9 cellular contexts compared by ENCODE assay signal in the genomic region with DNA sequence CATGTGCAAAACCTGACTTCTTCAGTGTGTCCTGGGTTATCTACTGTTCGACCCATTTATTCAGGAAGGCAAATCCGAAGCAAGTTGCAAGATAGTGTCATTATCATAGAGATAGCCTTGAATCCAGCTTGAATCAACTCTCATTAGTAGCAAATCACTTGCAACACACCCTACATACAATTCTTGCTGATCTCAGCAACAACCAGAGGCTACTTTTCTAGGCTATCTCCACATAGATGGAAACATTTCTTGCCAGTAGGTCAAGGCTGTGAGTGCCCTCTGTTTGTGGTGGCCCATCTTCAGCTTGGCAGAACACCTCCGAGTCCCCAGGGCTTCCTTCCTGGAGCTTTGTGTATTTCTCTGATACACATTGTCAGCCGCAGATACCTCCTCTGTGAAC.
"Had no signal": no experiment of that assay in that cellular context is flagged by ENCODE, and none has a peak within 500 bp of the region (broad histone marks: within the 10 kb centered on the region; RNA-seq: fewer than 3 reads in every experiment).

No MANE protein-coding gene starts in this region.

- H3K4me2 ChIP-seq: KMS-11 had no signal

- DNase-seq: GM23248, GOT3, H9, HCEC 1CT, Karpas-422, KBM-7 had no signal

- H3K9ac ChIP-seq: GM23248, KMS-11 had no signal

- FAIRE-seq: H54, HTR-8/SVneo had no signal

- H3K27ac ChIP-seq: GM23248, KMS-11 had no signal

- H2AFZ ChIP-seq: GM23248 had no signal

- H3K4me3 ChIP-seq: GM23248 had no signal
